Comparison of ENCODE assay signal across 8 cellular contexts in the genomic region with DNA sequence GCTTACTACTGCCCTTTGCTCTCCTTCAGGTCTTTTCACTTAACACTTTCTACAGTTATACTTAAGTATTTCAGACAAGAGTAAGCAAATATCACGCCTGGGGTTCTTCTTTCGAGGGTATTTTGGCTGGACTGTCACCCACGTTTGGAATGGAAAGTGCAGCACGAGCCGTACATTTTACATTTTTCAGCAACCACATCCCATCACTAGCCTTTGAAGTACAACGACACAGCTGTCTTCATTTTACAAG. TPM values are rescaled to one million over a fixed set of nuclear protein-coding genes. Genes with fewer than 3 reads are reported as not detected.
DNase-seq lines count a peak whose midpoint lies in the region; ATAC-seq and TF ChIP-seq lines count a peak whose summit lies in the region.

No MANE protein-coding gene starts in this region.

- H3K27me3 ChIP-seq in BE2C: no peaks in the 10 kb centered on the region

- no peak for DNase-seq in BE2C
- DNase-seq in KG1 (lab: John Stamatoyannopoulos, UW): peak; percentile 86
- no peak for DNase-seq in naive thymus-derived CD8-positive, alpha-beta T cell
- DNase-seq in DMS 273 (lab: John Stamatoyannopoulos, UW; ENCODE audit: unreplicated experiment): no peak
- no peak for DNase-seq in NAMALWA (ENCODE audit: low spot score)
- DNase-seq in NCI-H2081 treated with DMSO at 0.1 percent for 48 hours (lab: John Stamatoyannopoulos, UW): no peak

- peak overlapping the region; percentile 96 to 100 (median 99) for H3K27ac Mint-ChIP-seq in naive thymus-derived CD8-positive, alpha-beta T cell

- H3K27me3 Mint-ChIP-seq in naive thymus-derived CD8-positive, alpha-beta T cell: no peaks in the 10 kb centered on the region

- no peak for ATAC-seq in naive thymus-derived CD8-positive, alpha-beta T cell
- ATAC-seq in HG02885 (IDR thresholded peaks at IDR 0.05; ENCODE audit: poor library complexity, unreplicated experiment): no peak

- no peaks in the 10 kb centered on the region for H3K9me3 ChIP-seq in BE2C

- peak overlapping the region; percentile 99 for H3K27ac ChIP-seq in cingulate gyrus (ENCODE audit: low read depth, low read length)

- POLR2A ChIA-PET in naive thymus-derived CD8-positive, alpha-beta T cell (lab: Charles Lee): interaction anchor here (0.6 to 3.9 kb wide), 13 partner anchors 11 to 476 kb away, joined by 3 to 56 read pairs (median 4); a partner anchor contains a TSS

- H3K4me1 Mint-ChIP-seq in naive thymus-derived CD8-positive, alpha-beta T cell: peaks cover 5 to 33% (median 30%) of the 10 kb centered on the region in 4 donors

- TF ChIP-seq CTCF in BE2C (IDR thresholded peaks at IDR 0.05; ENCODE audit: low read depth, low read length): no peak

- H3K4me1 ChIP-seq in BE2C: no peaks in the 10 kb centered on the region

- no peaks in the 10 kb centered on the region for H3K36me3 ChIP-seq in BE2C

- H3K4me3 ChIP-seq in BE2C (ENCODE audit: low read depth, low read length): peak overlapping the region; percentile 68

- H3K36me3 Mint-ChIP-seq in naive thymus-derived CD8-positive, alpha-beta T cell: peaks cover 0 to 11% (median 0%) of the 10 kb centered on the region in 3 donors

- peak overlapping the region; percentile 83 to 98 (median 92) for H3K4me3 Mint-ChIP-seq in naive thymus-derived CD8-positive, alpha-beta T cell

- H3K9me3 Mint-ChIP-seq in naive thymus-derived CD8-positive, alpha-beta T cell: no peaks in the 10 kb centered on the region

RNA-seq across cellular contexts. Expression of a gene that starts 0.3 kb away (rescaled TPM):
- polyA plus RNA-seq in BE2C (2012; ENCODE audit: insufficient read depth, insufficient read length, low read depth): 42.1 TPM
- total RNA-seq in naive thymus-derived CD8-positive, alpha-beta T cell: 10 to 100 TPM; 36.5 TPM
- polyA plus RNA-seq in naive thymus-derived CD8-positive, alpha-beta T cell: 10 to 100 TPM; 32.6 to 59.8 (median 41.0) TPM
